In genomic region chr17:44256671-44257070, GRCh38 we compare ENCODE assay signal across 22 cellular contexts. TPM values are rescaled to one million over a fixed set of nuclear protein-coding genes. Genes with fewer than 3 reads are reported as not detected.
DNase-seq lines count a peak whose midpoint lies in the region; ATAC-seq, FAIRE-seq and TF ChIP-seq lines count a peak whose summit lies in the region.
"Had no signal": no experiment of that assay in that cellular context is flagged by ENCODE, and none has a peak within 500 bp of the region (broad histone marks: within the 10 kb centered on the region; RNA-seq: fewer than 3 reads in every experiment).

No MANE protein-coding gene starts in this region.

- no peaks in the 10 kb centered on the region for H3K27me3 Mint-ChIP-seq in CD4-positive, alpha-beta T cell
- H3K27me3 Mint-ChIP-seq in activated CD4-positive, alpha-beta memory T cell treated with anti-CD3 and anti-CD28 coated beads for 36 hours: peaks cover 2% of the 10 kb centered on the region

- no peaks in the 10 kb centered on the region for H3K36me3 Mint-ChIP-seq in CD4-positive, alpha-beta T cell (ENCODE audit: low read depth)
- no peaks in the 10 kb centered on the region for H3K36me3 Mint-ChIP-seq in activated CD4-positive, alpha-beta memory T cell treated with anti-CD3 and anti-CD28 coated beads for 36 hours
- H3K36me3 Mint-ChIP-seq: CD14-positive monocyte; CD8-positive, alpha-beta T cell had no signal

- CTCF ChIA-PET in CD4-positive, alpha-beta T cell (lab: Charles Lee): no interaction called here
- CTCF ChIA-PET in activated CD4-positive, alpha-beta memory T cell treated with anti-CD3 and anti-CD28 coated beads for 36 hours (lab: Charles Lee): interaction anchor here (0.6 kb wide), 1 partner anchor 581 kb away, joined by 3 read pairs; no protein-coding TSS in a partner anchor

- intact Hi-C loops in CD4-positive, alpha-beta T cell (cut with DNase I, micrococcal nuclease): no loop called here
- intact Hi-C loops in activated CD4-positive, alpha-beta memory T cell treated with anti-CD3 and anti-CD28 coated beads for 36 hours (cut with micrococcal nuclease): no loop called here

- H3K36me3 ChIP-seq in bronchial epithelial cell (ENCODE audit: control insufficient read depth, insufficient read depth, low read length): no peaks in the 10 kb centered on the region

- no peaks in the 10 kb centered on the region for H3K4me1 Mint-ChIP-seq in CD4-positive, alpha-beta T cell (ENCODE audit: low read depth)
- no peaks in the 10 kb centered on the region for H3K4me1 Mint-ChIP-seq in activated CD4-positive, alpha-beta memory T cell treated with anti-CD3 and anti-CD28 coated beads for 36 hours (ENCODE audit: low read depth)
- H3K4me1 Mint-ChIP-seq: CD14-positive monocyte, GM23338 had no signal

- no peaks in the 10 kb centered on the region for H3K9me3 ChIP-seq in CD4-positive, alpha-beta T cell (ENCODE audit: control insufficient read depth, low read length)
- H3K9me3 ChIP-seq: A549 had no signal

- peak; percentile 73 for FAIRE-seq in bronchial epithelial cell (lab: Jason Lieb, UNC)
- FAIRE-seq: A549, H54 had no signal

- H3K27me3 ChIP-seq in bronchial epithelial cell (ENCODE audit: control insufficient read depth, insufficient read depth, low read length): peaks cover 2% of the 10 kb centered on the region
- no peaks in the 10 kb centered on the region for H3K27me3 ChIP-seq in CD4-positive, alpha-beta T cell (ENCODE audit: control insufficient read depth, insufficient read depth, low read length)

- TF ChIP-seq CTCF in bronchial epithelial cell (IDR thresholded peaks at IDR 0.05; ENCODE audit: insufficient read depth, low read length, severe bottlenecking): no peak
- no peak for TF ChIP-seq CTCF in CD4-positive, alpha-beta T cell (IDR thresholded peaks at IDR 0.05)

- no peak overlapping the region for H3K4me3 Mint-ChIP-seq in CD4-positive, alpha-beta T cell
- no peak overlapping the region for H3K4me3 Mint-ChIP-seq in activated CD4-positive, alpha-beta memory T cell treated with anti-CD3 and anti-CD28 coated beads for 36 hours
- H3K4me3 Mint-ChIP-seq: CD14-positive monocyte; CD8-positive, alpha-beta T cell; GM23338; IgD-negative memory B cell had no signal

- H3K27ac Mint-ChIP-seq in CD4-positive, alpha-beta T cell: no peak overlapping the region
- no peak overlapping the region for H3K27ac Mint-ChIP-seq in activated CD4-positive, alpha-beta memory T cell treated with anti-CD3 and anti-CD28 coated beads for 36 hours
- H3K27ac Mint-ChIP-seq: CD14-positive monocyte; CD8-positive, alpha-beta T cell; GM23338; IgD-negative memory B cell had no signal

- no peaks in the 10 kb centered on the region for H3K9me3 Mint-ChIP-seq in CD4-positive, alpha-beta T cell
- no peaks in the 10 kb centered on the region for H3K9me3 Mint-ChIP-seq in activated CD4-positive, alpha-beta memory T cell treated with anti-CD3 and anti-CD28 coated beads for 36 hours
- H3K9me3 Mint-ChIP-seq: CD8-positive, alpha-beta T cell; GM23338 had no signal

- DNase-seq in DMS53 (lab: John Stamatoyannopoulos, UW): peak; percentile 31
- DNase-seq in DMS53 treated with DMSO at 0.1 percent for 48 hours (lab: John Stamatoyannopoulos, UW; ENCODE audit: unreplicated experiment): no peak
- no peak for DNase-seq in bronchial epithelial cell (ENCODE audit: low read depth)
- DNase-seq in CD4-positive, alpha-beta T cell: no peak
- no peak for DNase-seq in activated CD4-positive, alpha-beta memory T cell treated with anti-CD3 and anti-CD28 coated beads for 36 hours
- DNase-seq: AML-193; Calu3; CD8-positive, alpha-beta T cell; DMS 273 treated with DMSO at 0.1 percent for 48 hours; DMS79; GDM1; HCEC 1CT; KBM-7 had no signal

- H3K27ac ChIP-seq in CD4-positive, alpha-beta T cell (ENCODE audit: low read depth, low read length): no peak overlapping the region
- H3K27ac ChIP-seq: 22Rv1, A549, HL-60 had no signal

- POLR2A ChIA-PET in CD4-positive, alpha-beta T cell (lab: Charles Lee): no interaction called here
- POLR2A ChIA-PET in activated CD4-positive, alpha-beta memory T cell treated with anti-CD3 and anti-CD28 coated beads for 36 hours (lab: Charles Lee): no interaction called here

- ATAC-seq in CD4-positive, alpha-beta T cell (ENCODE audit: poor library complexity): no peak
- ATAC-seq: A549; CD8-positive, alpha-beta T cell; GM23338 had no signal

- no peak overlapping the region for H3K4me3 ChIP-seq in bronchial epithelial cell (ENCODE audit: low read depth, low read length)
- H3K4me3 ChIP-seq: A549, GM23338 had no signal

RNA-seq across cellular contexts. Expression of gene SLC4A1, which starts 11.3 kb away (rescaled TPM):
- not detected in 2 replicates for total RNA-seq in bronchial epithelial cell
- total RNA-seq in CD4-positive, alpha-beta T cell: not detected
- total RNA-seq in activated CD4-positive, alpha-beta memory T cell treated with anti-CD3 and anti-CD28 coated beads for 36 hours: not detected
- total RNA-seq: Calu3; CD8-positive, alpha-beta T cell; Daoy; GM23338; HT1080 had no signal

RNA-seq across cellular contexts. Expression of gene UBTF, which starts 37.2 kb away (rescaled TPM):
- total RNA-seq in bronchial epithelial cell: 22.9 and 36.1 TPM in 2 replicates
- total RNA-seq in CD4-positive, alpha-beta T cell: 100 to 1,000 TPM; 148 to 158 TPM
- total RNA-seq in activated CD4-positive, alpha-beta memory T cell treated with anti-CD3 and anti-CD28 coated beads for 36 hours: 100 to 1,000 TPM; 112 to 118 TPM

RNA-seq across cellular contexts. Expression of gene RUNDC3A, which starts 51.7 kb away (rescaled TPM):
- 0.26 and 3.1 TPM in 2 replicates for total RNA-seq in bronchial epithelial cell
- total RNA-seq in CD4-positive, alpha-beta T cell: not detected
- total RNA-seq in activated CD4-positive, alpha-beta memory T cell treated with anti-CD3 and anti-CD28 coated beads for 36 hours: not detected

RNA-seq across cellular contexts. Expression of gene ATXN7L3, which starts 57.0 kb away (rescaled TPM):
- 32.4 and 46.3 TPM in 2 replicates for total RNA-seq in bronchial epithelial cell
- 10 to 100 TPM; 85.2 to 99.2 TPM for total RNA-seq in CD4-positive, alpha-beta T cell
- 10 to 100 TPM; 63.4 to 69.7 TPM for total RNA-seq in activated CD4-positive, alpha-beta memory T cell treated with anti-CD3 and anti-CD28 coated beads for 36 hours
